Comparison of ENCODE assay signal across 9 cellular contexts in genomic region chr1:202710070-202711025, GRCh38. TPM values are rescaled to one million over a fixed set of nuclear protein-coding genes. Genes with fewer than 3 reads are reported as not detected.
DNase-seq lines count a peak whose midpoint lies in the region; ATAC-seq and TF ChIP-seq lines count a peak whose summit lies in the region.
"Had no signal": no experiment of that assay in that cellular context is flagged by ENCODE, and none has a peak within 500 bp of the region (broad histone marks: within the 10 kb centered on the region; RNA-seq: fewer than 3 reads in every experiment).

TSS of gene SYT2 (minus strand) at chr1:202710454. CDS start at chr1:202605772, 104,682 bp downstream.

- no peak for TF ChIP-seq CTCF in endodermal cell (conservative IDR thresholded peaks at IDR 0.05)
- no peak for TF ChIP-seq CTCF in nephron (IDR thresholded peaks at IDR 0.05; ENCODE audit: unreplicated experiment in 3 of 3)
- TF ChIP-seq CTCF in OCI-LY7 (conservative IDR thresholded peaks at IDR 0.05; ENCODE audit: low read length), result no peak

- intact Hi-C loops in OCI-LY7 (cut with micrococcal nuclease; ENCODE audit: unreplicated experiment), result no loop called here

- H3K9me3 Mint-ChIP-seq in endodermal cell (no peaks in the 10 kb centered on the region), nephron (no peaks in the 10 kb centered on the region)
- H3K9me3 Mint-ChIP-seq in effector memory CD8-positive, alpha-beta T cell, result no peaks in the 10 kb centered on the region

- H3K4me2 ChIP-seq in OCI-LY7 (ENCODE audit: low read length), result no peak within 1 kb of the TSS

- no peaks in the 10 kb centered on the region for H3K9me3 ChIP-seq in endodermal cell (ENCODE audit: control insufficient read depth, low read length)
- H3K9me3 ChIP-seq in OCI-LY7 (ENCODE audit: low read length), result no peaks in the 10 kb centered on the region

- H3K27ac Mint-ChIP-seq in endodermal cell, result peak within 1 kb of the TSS; percentile 48
- no peak within 1 kb of the TSS for H3K27ac Mint-ChIP-seq in nephron
- no peak within 1 kb of the TSS for H3K27ac Mint-ChIP-seq in effector memory CD8-positive, alpha-beta T cell

- no peak for ATAC-seq in effector memory CD8-positive, alpha-beta T cell (replicated peaks)
- ATAC-seq in GM21528 (IDR thresholded peaks at IDR 0.05; ENCODE audit: low FRiP score, unreplicated experiment), result no peak

- no peaks in the 10 kb centered on the region for H3K4me1 ChIP-seq in endodermal cell (ENCODE audit: control insufficient read depth, insufficient read depth, low read length)
- no peaks in the 10 kb centered on the region for H3K4me1 ChIP-seq in OCI-LY7 (ENCODE audit: insufficient read depth, low read length, poor library complexity, severe bottlenecking)

- no peaks in the 10 kb centered on the region for H3K79me2 ChIP-seq in OCI-LY7 (ENCODE audit: insufficient read depth, low read depth, low read length)

- H3K36me3 ChIP-seq in endodermal cell (ENCODE audit: control insufficient read depth, insufficient read depth, low read length) (no peaks in the 10 kb centered on the region), OCI-LY7 (ENCODE audit: insufficient read depth, low read length) (no peaks in the 10 kb centered on the region)

- no peaks in the 10 kb centered on the region for H3K36me3 Mint-ChIP-seq in endodermal cell (ENCODE audit: low read depth)
- H3K36me3 Mint-ChIP-seq in nephron (ENCODE audit: low read depth), result no peaks in the 10 kb centered on the region
- no peaks in the 10 kb centered on the region for H3K36me3 Mint-ChIP-seq in effector memory CD8-positive, alpha-beta T cell (ENCODE audit: insufficient read depth)

- 5 to 7% methylated on average over 21 to 63 of the region's 63 CpGs for WGBS in endodermal cell (ENCODE audit: insufficient coverage in 1 of 2, insufficient read length in 1 of 2), 2 experiments

- H3K4me3 ChIP-seq in endodermal cell (ENCODE audit: low read length) (peak within 1 kb of the TSS; percentile 80), OCI-LY7 (ENCODE audit: low read depth, low read length, poor library complexity, severe bottlenecking) (no peak within 1 kb of the TSS)

- H3K27ac ChIP-seq in endodermal cell (ENCODE audit: low read depth, low read length) (no peak within 1 kb of the TSS), OCI-LY7 (ENCODE audit: low read depth, low read length, poor library complexity, severe bottlenecking) (no peak within 1 kb of the TSS)
- H3K27ac ChIP-seq: 22Rv1 had no signal

- peaks cover 8% of the 10 kb centered on the region for H3K4me1 Mint-ChIP-seq in endodermal cell
- H3K4me1 Mint-ChIP-seq in nephron, result peaks cover 26% of the 10 kb centered on the region
- H3K4me1 Mint-ChIP-seq in effector memory CD8-positive, alpha-beta T cell (ENCODE audit: low read depth in 2 of 2), result peaks cover 0 to 7% of the 10 kb centered on the region in 2 donors

- DNase-seq in DMS 273 (lab: John Stamatoyannopoulos, UW; ENCODE audit: unreplicated experiment) (peak; percentile 81), DMS 273 treated with DMSO at 0.1 percent for 48 hours (lab: John Stamatoyannopoulos, UW) (no peak), NCI-H524 (lab: John Stamatoyannopoulos, UW) (peak; percentile 27 to 62), endodermal cell (peak; percentile 85), OCI-LY7 (ENCODE audit: low spot score) (no peak)
- no peak for DNase-seq in effector memory CD8-positive, alpha-beta T cell

- no peak within 1 kb of the TSS for H2AFZ ChIP-seq in OCI-LY7 (ENCODE audit: low read length)

- no peaks in the 10 kb centered on the region for H3K9me2 ChIP-seq in OCI-LY7 (ENCODE audit: insufficient read depth, low read length)

- H3K4me3 Mint-ChIP-seq in endodermal cell, result peak within 1 kb of the TSS; percentile 59
- peak within 1 kb of the TSS; percentile 79 to 85 (median 83) for H3K4me3 Mint-ChIP-seq in nephron
- H3K4me3 Mint-ChIP-seq in effector memory CD8-positive, alpha-beta T cell, result peak within 1 kb of the TSS in 1 of 2 donors; percentile 14

- no TSS peak for BruUV-seq in OCI-LY7 (replicated peaks; lab: Mats Ljungman, UMichigan)

- H3K27me3 ChIP-seq in endodermal cell (ENCODE audit: control insufficient read depth, insufficient read depth, low read length, poor library complexity, severe bottlenecking), result peaks cover 74% of the 10 kb centered on the region

- no peak within 1 kb of the TSS for H3K9ac ChIP-seq in endodermal cell (ENCODE audit: extremely low read depth, low read length, poor library complexity, severe bottlenecking)

- peaks cover 72% of the 10 kb centered on the region for H3K27me3 Mint-ChIP-seq in endodermal cell (ENCODE audit: insufficient read depth)
- H3K27me3 Mint-ChIP-seq in nephron (ENCODE audit: low read depth), result peaks cover 76% of the 10 kb centered on the region
- H3K27me3 Mint-ChIP-seq in effector memory CD8-positive, alpha-beta T cell, result peaks cover 72 to 100% of the 10 kb centered on the region in 2 donors

- H4K20me1 ChIP-seq in OCI-LY7 (ENCODE audit: insufficient read depth, low read length), result no peaks in the 10 kb centered on the region

- POLR2A ChIA-PET in OCI-LY7 (lab: Charles Lee), result no interaction called here

- CTCF ChIA-PET in OCI-LY7 (lab: Charles Lee; ENCODE audit: unreplicated experiment), result no interaction called here

RNA-seq across cellular contexts. Expression of gene SYT2, which starts in this region (rescaled TPM):
- total RNA-seq in endodermal cell (1 to 10 TPM; 2.9 to 4.4 TPM), OCI-LY7 (2022) (not detected in 2 replicates)
- 12.0 TPM for polyA plus RNA-seq in endodermal cell (2013, experiment 1 of 2)
- 9.7 TPM for polyA plus RNA-seq in endodermal cell (2013, experiment 2 of 2)
- not detected in 2 replicates for total RNA-seq in OCI-LY7 (2014; rRNA removed; shearing (Covaris generic))

Comparison
In these comparisons a context has a peak if more than half of its experiments do, and no peak if none do; other contexts are left out.
1. DNase-seq: peak in DMS 273 (single experiment), NCI-H524 (2 of 2) and endodermal cell (single experiment); none in DMS 273 treated with DMSO at 0.1 percent for 48 hours (single experiment), OCI-LY7 (single experiment) and effector memory CD8-positive, alpha-beta T cell (0 of 3).